ENCODE assay signal across 1 cellular context in the genomic region with DNA sequence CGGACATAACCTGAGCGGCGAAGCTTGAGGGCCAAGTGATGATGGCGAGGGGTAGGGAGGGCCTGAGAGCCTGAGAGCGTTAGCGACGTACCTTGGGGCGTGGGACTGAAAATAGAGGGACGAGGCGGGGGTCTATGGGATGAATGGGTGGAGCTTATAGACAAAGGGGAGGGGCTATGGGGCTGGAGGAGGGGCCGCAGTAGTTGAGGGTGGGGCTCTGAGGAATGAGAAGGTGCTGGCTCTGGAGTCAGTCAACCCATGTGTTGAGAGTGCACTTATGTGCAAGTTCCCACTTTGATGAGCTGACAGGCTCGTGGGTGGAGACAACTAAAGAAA.
TF ChIP-seq lines count a peak whose summit lies in the region.

No MANE protein-coding gene starts in this region.

TF ChIP-seq in HepG2, 621 proteins besides CTCF, POLR2A, EP300 and RAD21:
- TF ChIP-seq ZFP91 (CRISPR knock-in tag; IDR thresholded peaks at IDR 0.05; ENCODE audit: borderline replicate concordance) (peak; percentile 8; the same call in 1 of the 2 replicates), RORA (CRISPR knock-in tag; IDR thresholded peaks at IDR 0.05) (no peak), ATF4 (CRISPR knock-in tag; IDR thresholded peaks at IDR 0.05) (no peak), ZMAT3 (CRISPR knock-in tag; conservative IDR thresholded peaks at IDR 0.05) (no peak), MAZ (IDR thresholded peaks at IDR 0.05; ENCODE audit: borderline replicate concordance, low read depth, low read length) (no peak), MAZ (CRISPR knock-in tag; IDR thresholded peaks at IDR 0.05; ENCODE audit: low read depth) (0 out of 2 replicates have a peak, but pooled peaks have one; percentile 3), KLF16 (CRISPR knock-in tag; IDR thresholded peaks at IDR 0.05) (no peak), ZFP90 (CRISPR knock-in tag; IDR thresholded peaks at IDR 0.05; ENCODE audit: borderline replicate concordance) (no peak), ZNF556 (CRISPR knock-in tag; IDR thresholded peaks at IDR 0.05; ENCODE audit: borderline replicate concordance) (no peak), ASH2L (IDR thresholded peaks at IDR 0.05; ENCODE audit: insufficient read length, low read depth, low read length) (peak; percentile 51), SPEN (CRISPR knock-in tag; IDR thresholded peaks at IDR 0.05; ENCODE audit: low read depth) (0 out of 2 replicates have a peak, but pooled peaks have one; percentile 1), ZMYM3 (CRISPR knock-in tag; IDR thresholded peaks at IDR 0.05) (no peak), KMT2B (CRISPR knock-in tag; IDR thresholded peaks at IDR 0.05) (0 out of 2 replicates have a peak, but pooled peaks have one; percentile 0), CHD2 (IDR thresholded peaks at IDR 0.05; ENCODE audit: low read depth, low read length) (no peak), ZNF230 (CRISPR knock-in tag; IDR thresholded peaks at IDR 0.05) (0 out of 2 replicates have a peak, but pooled peaks have one; percentile 11), FOXC1 (CRISPR knock-in tag; IDR thresholded peaks at IDR 0.05; ENCODE audit: borderline replicate concordance) (no peak), NFIC (IDR thresholded peaks at IDR 0.05; ENCODE audit: low read length) (no peak), ZFX (CRISPR knock-in tag; IDR thresholded peaks at IDR 0.05; ENCODE audit: low read depth) (peak; percentile 25; the same call in 1 of the 2 replicates)
- TF ChIP-seq, protein P1, sequence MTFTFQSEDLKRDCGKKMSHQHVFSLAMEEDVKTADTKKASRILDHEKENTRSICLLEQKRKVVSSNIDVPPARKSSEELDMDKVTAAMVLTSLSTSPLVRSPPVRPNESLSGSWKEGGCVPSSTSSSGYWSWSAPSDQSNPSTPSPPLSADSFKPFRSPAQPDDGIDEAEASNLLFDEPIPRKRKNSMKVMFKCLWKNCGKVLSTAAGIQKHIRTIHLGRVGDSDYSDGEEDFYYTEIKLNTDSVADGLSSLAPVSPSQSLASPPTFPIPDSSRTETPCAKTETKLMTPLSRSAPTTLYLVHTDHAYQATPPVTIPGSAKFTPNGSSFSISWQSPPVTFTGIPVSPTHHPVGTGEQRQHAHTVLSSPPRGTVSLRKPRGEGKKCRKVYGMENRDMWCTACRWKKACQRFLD (CRISPR knock-in tag; IDR thresholded peaks at IDR 0.05; ENCODE audit: borderline replicate concordance), result no peak
